Comparison of ENCODE assay signal across 13 cellular contexts in genomic region chr21:32572574-32573420, GRCh38. TPM values are rescaled to one million over a fixed set of nuclear protein-coding genes. Genes with fewer than 3 reads are reported as not detected.
A peak's percentile ranks its signal among the peaks of the same experiment; 100 is the strongest.
DNase-seq lines count a peak whose midpoint lies in the region; ATAC-seq, FAIRE-seq and TF ChIP-seq lines count a peak whose summit lies in the region.
"Had no signal": no experiment of that assay in that cellular context is flagged by ENCODE, and none has a peak within 500 bp of the region (broad histone marks: within the 10 kb centered on the region; RNA-seq: fewer than 3 reads in every experiment).

No MANE protein-coding gene starts in this region.

- ATAC-seq in HG03039 (IDR thresholded peaks at IDR 0.05; ENCODE audit: unreplicated experiment) (no peak), upper lobe of right lung (no peak)

- H3K79me2 ChIP-seq in OCI-LY7 (ENCODE audit: insufficient read depth, low read depth, low read length) (no peaks in the 10 kb centered on the region), keratinocyte (ENCODE audit: control insufficient read depth, insufficient read depth, low read length) (no peaks in the 10 kb centered on the region)

- H3K9ac ChIP-seq in BLaER1 treated with 17β-estradiol and CSF1 and Interleukin-3, amounts not matched to agents 10 nM and 100 nM, result no peak overlapping the region
- peak overlapping the region; percentile 71 for H3K9ac ChIP-seq in keratinocyte (ENCODE audit: control insufficient read depth, extremely low read depth, insufficient read depth, low read length)
- H3K9ac ChIP-seq: SK-N-SH had no signal

- 75 to 86% (median 84%) methylated on average over 22 to 25 of the region's 25 CpGs for WGBS in spleen, 5 donors

- no peak overlapping the region for H3K4me3 ChIP-seq in BLaER1 treated with 17β-estradiol and CSF1 and Interleukin-3, amounts not matched to agents 10 nM and 100 nM
- no peak overlapping the region for H3K4me3 ChIP-seq in OCI-LY7 (ENCODE audit: low read depth, low read length, poor library complexity, severe bottlenecking)
- peak overlapping the region; percentile 23 to 76 (median 66) for H3K4me3 ChIP-seq in keratinocyte (ENCODE audit: control insufficient read depth in 2 of 3, extremely low read depth in 1 of 3, insufficient read depth in 2 of 3, low read depth in 1 of 3, low read length in 3 of 3)
- H3K4me3 ChIP-seq in spleen, result no peak overlapping the region
- H3K4me3 ChIP-seq in upper lobe of right lung, result no peak overlapping the region

- H3K9me3 Mint-ChIP-seq in activated T-helper 1 cell treated with anti-CD3 and anti-CD28 coated beads, Interleukin-12 subunit alpha, Interleukin-12 subunit beta, Interleukin-2, Interleukin-4 antibody, amounts not matched to agents 30 ng/mL and 10 ng/mL and 1 ng/mL, durations not matched to agents 14 hours and 24 hours and 36 hours, result no peaks in the 10 kb centered on the region

- H3K27ac Mint-ChIP-seq in activated T-helper 1 cell treated with anti-CD3 and anti-CD28 coated beads, Interleukin-12 subunit alpha, Interleukin-12 subunit beta, Interleukin-2, Interleukin-4 antibody, amounts not matched to agents 30 ng/mL and 10 ng/mL and 1 ng/mL, durations not matched to agents 14 hours and 24 hours and 36 hours, result no peak overlapping the region

- peaks cover 0 to 11% (median 0%) of the 10 kb centered on the region in 11 experiments; a peak in 4 of 22 replicates for H3K9me3 ChIP-seq in BLaER1 treated with 17β-estradiol and CSF1 and Interleukin-3, amounts not matched to agents 10 nM and 100 nM (replicated peaks in 1 of 11)
- H3K9me3 ChIP-seq in OCI-LY7 (ENCODE audit: low read length) (no peaks in the 10 kb centered on the region), keratinocyte (ENCODE audit: control insufficient read depth, low read depth, low read length) (no peaks in the 10 kb centered on the region), spleen (no peaks in the 10 kb centered on the region), upper lobe of right lung (no peaks in the 10 kb centered on the region)

- no peaks in the 10 kb centered on the region for H3K9me2 ChIP-seq in OCI-LY7 (ENCODE audit: insufficient read depth, low read length)
- H3K9me2 ChIP-seq: SK-N-SH had no signal

- H2AFZ ChIP-seq in OCI-LY7 (ENCODE audit: low read length) (peak overlapping the region; percentile 67; the same call in 1 of the 2 replicates), keratinocyte (ENCODE audit: control insufficient read depth, low read length) (peak overlapping the region; percentile 98)

- peaks cover 0 to 3% (median 0%) of the 10 kb centered on the region in 11 experiments; a peak in 3 of 22 replicates for H3K36me3 ChIP-seq in BLaER1 treated with 17β-estradiol and CSF1 and Interleukin-3, amounts not matched to agents 10 nM and 100 nM
- H3K36me3 ChIP-seq in OCI-LY7 (ENCODE audit: insufficient read depth, low read length) (no peaks in the 10 kb centered on the region), keratinocyte (ENCODE audit: control insufficient read depth in 2 of 2, extremely low read depth in 1 of 2, insufficient read depth in 2 of 2, low read length in 2 of 2) (no peaks in the 10 kb centered on the region), spleen (no peaks in the 10 kb centered on the region), upper lobe of right lung (no peaks in the 10 kb centered on the region)

- peaks cover 0 to 5% (median 0%) of the 10 kb centered on the region in 11 experiments; a peak in 1 of 22 replicates for H4K20me1 ChIP-seq in BLaER1 treated with 17β-estradiol and CSF1 and Interleukin-3, amounts not matched to agents 10 nM and 100 nM
- H4K20me1 ChIP-seq in OCI-LY7 (ENCODE audit: insufficient read depth, low read length) (no peaks in the 10 kb centered on the region), keratinocyte (ENCODE audit: control insufficient read depth, extremely low read depth, insufficient read depth, low read length) (no peaks in the 10 kb centered on the region)

- H3K27ac ChIP-seq in BLaER1 treated with 17β-estradiol and CSF1 and Interleukin-3, amounts not matched to agents 10 nM and 100 nM, result no peak overlapping the region
- H3K27ac ChIP-seq in OCI-LY7 (ENCODE audit: low read depth, low read length, poor library complexity, severe bottlenecking), result no peak overlapping the region
- peak overlapping the region; percentile 75 for H3K27ac ChIP-seq in keratinocyte (ENCODE audit: control insufficient read depth, insufficient read depth, low read length)
- H3K27ac ChIP-seq in spleen, result no peak overlapping the region
- no peak overlapping the region for H3K27ac ChIP-seq in upper lobe of right lung
- H3K27ac ChIP-seq: HL-60, VCaP had no signal

- H3K4me3 Mint-ChIP-seq in activated T-helper 1 cell treated with anti-CD3 and anti-CD28 coated beads, Interleukin-12 subunit alpha, Interleukin-12 subunit beta, Interleukin-2, Interleukin-4 antibody, amounts not matched to agents 30 ng/mL and 10 ng/mL and 1 ng/mL, durations not matched to agents 14 hours and 24 hours and 36 hours, result no peak overlapping the region

- BruUV-seq in OCI-LY7 (replicated peaks; lab: Mats Ljungman, UMichigan), result no TSS peak

- dilution Hi-C loops in keratinocyte (cut with MboI; ENCODE audit: extremely low pct_ligation_motif_present, low sequenced_read_pairs), result no loop called here

- peaks cover 21% of the 10 kb centered on the region for H3K4me1 Mint-ChIP-seq in activated T-helper 1 cell treated with anti-CD3 and anti-CD28 coated beads, Interleukin-12 subunit alpha, Interleukin-12 subunit beta, Interleukin-2, Interleukin-4 antibody, amounts not matched to agents 30 ng/mL and 10 ng/mL and 1 ng/mL, durations not matched to agents 14 hours and 24 hours and 36 hours (ENCODE audit: low read depth)

- H3K4me1 ChIP-seq in BLaER1 treated with 17β-estradiol and CSF1 and Interleukin-3, amounts not matched to agents 10 nM and 100 nM, result peaks cover 10 to 45% (median 33%) of the 10 kb centered on the region in 10 experiments; a peak in 19 of 20 replicates
- peaks cover 17% of the 10 kb centered on the region for H3K4me1 ChIP-seq in OCI-LY7 (ENCODE audit: insufficient read depth, low read length, poor library complexity, severe bottlenecking)
- peaks cover 21% of the 10 kb centered on the region for H3K4me1 ChIP-seq in keratinocyte (ENCODE audit: control insufficient read depth, extremely low read depth, insufficient read depth, low read length)
- peaks cover 5 to 20% (median 13%) of the 10 kb centered on the region in 6 donors for H3K4me1 ChIP-seq in spleen
- peaks cover 7% of the 10 kb centered on the region for H3K4me1 ChIP-seq in upper lobe of right lung

- H3K36me3 Mint-ChIP-seq in activated T-helper 1 cell treated with anti-CD3 and anti-CD28 coated beads, Interleukin-12 subunit alpha, Interleukin-12 subunit beta, Interleukin-2, Interleukin-4 antibody, amounts not matched to agents 30 ng/mL and 10 ng/mL and 1 ng/mL, durations not matched to agents 14 hours and 24 hours and 36 hours (ENCODE audit: low read depth), result no peaks in the 10 kb centered on the region

- TF ChIP-seq POLR2A in spleen (IDR thresholded peaks at IDR 0.05), result no peak

- DNase-seq in NCI-H1105 (lab: John Stamatoyannopoulos, UW) (peak; percentile 64), OCI-LY7 (ENCODE audit: low spot score) (peak; percentile 44), keratinocyte (ENCODE audit: low read depth, low spot score) (peak; percentile 64), spleen (no peak), upper lobe of right lung (no peak)
- no peak for DNase-seq in activated T-helper 1 cell treated with anti-CD3 and anti-CD28 coated beads, Interleukin-12 subunit alpha, Interleukin-12 subunit beta, Interleukin-2, Interleukin-4 antibody, amounts not matched to agents 30 ng/mL and 10 ng/mL and 1 ng/mL, durations not matched to agents 14 hours and 24 hours and 36 hours (ENCODE audit: low spot score)
- DNase-seq: mesenchymal stem cell, SK-N-SH had no signal

- CTCF ChIA-PET in OCI-LY7 (lab: Charles Lee; ENCODE audit: unreplicated experiment), result no interaction called here

- POLR2A ChIA-PET in OCI-LY7 (lab: Charles Lee), result no interaction called here

- intact Hi-C loops in OCI-LY7 (cut with micrococcal nuclease; ENCODE audit: unreplicated experiment) (no loop called here), spleen (cut with DNase I; ENCODE audit: low total_unique reads) (loop anchor here (10.0 kb wide), 1 partner anchor 168 kb away; no protein-coding TSS in a partner anchor), upper lobe of right lung (cut with DNase I) (loop anchor here (10.0 kb wide), 1 partner anchor 168 kb away; no protein-coding TSS in a partner anchor)
- intact Hi-C loops in activated T-helper 1 cell treated with anti-CD3 and anti-CD28 coated beads, Interleukin-12 subunit alpha, Interleukin-12 subunit beta, Interleukin-2, Interleukin-4 antibody, amounts not matched to agents 30 ng/mL and 10 ng/mL and 1 ng/mL, durations not matched to agents 14 hours and 24 hours and 36 hours (cut with micrococcal nuclease), result no loop called here

- 0 out of 22 replicates have a peak, but pooled peaks cover 0 to under 1% (median 0%) of the 10 kb centered on the region in 11 experiments for H3K27me3 ChIP-seq in BLaER1 treated with 17β-estradiol and CSF1 and Interleukin-3, amounts not matched to agents 10 nM and 100 nM
- H3K27me3 ChIP-seq in keratinocyte (ENCODE audit: control insufficient read depth, extremely low read depth, insufficient read depth, low read length) (no peaks in the 10 kb centered on the region), spleen (replicated peaks in 1 of 7) (peaks cover 0 to 5% (median 0%) of the 10 kb centered on the region in 7 donors), upper lobe of right lung (no peaks in the 10 kb centered on the region)

- H3K4me2 ChIP-seq in BLaER1 treated with 17β-estradiol and CSF1 and Interleukin-3, amounts not matched to agents 10 nM and 100 nM, result peak overlapping the region in 10 of 11 experiments; percentile 10 to 55 (median 34); a peak in 16 of 22 replicates
- H3K4me2 ChIP-seq in OCI-LY7 (ENCODE audit: low read length), result 0 out of 2 replicates have a peak overlapping the region, but pooled peaks have one; percentile 33
- H3K4me2 ChIP-seq in keratinocyte (ENCODE audit: control insufficient read depth, extremely low read depth, insufficient read depth, low read depth, low read length), result peak overlapping the region; percentile 96
- H3K4me2 ChIP-seq: SK-N-SH had no signal

- H3K9me1 ChIP-seq in keratinocyte (ENCODE audit: control insufficient read depth, extremely low read depth, insufficient read depth, low read length), result no peaks in the 10 kb centered on the region

- H3K27me3 Mint-ChIP-seq in activated T-helper 1 cell treated with anti-CD3 and anti-CD28 coated beads, Interleukin-12 subunit alpha, Interleukin-12 subunit beta, Interleukin-2, Interleukin-4 antibody, amounts not matched to agents 30 ng/mL and 10 ng/mL and 1 ng/mL, durations not matched to agents 14 hours and 24 hours and 36 hours (ENCODE audit: insufficient read depth), result peaks cover 2% of the 10 kb centered on the region

- no peak for TF ChIP-seq CTCF in OCI-LY7 (conservative IDR thresholded peaks at IDR 0.05; ENCODE audit: low read length)
- TF ChIP-seq CTCF in keratinocyte (optimal IDR thresholded peaks at IDR 0.05 in 1 of 3, IDR thresholded peaks at IDR 0.05 in 1 of 3, conservative IDR thresholded peaks at IDR 0.05 in 1 of 3; ENCODE audit: extremely low read depth in 1 of 3, insufficient read depth in 2 of 3, low read length in 3 of 3), result no peak
- TF ChIP-seq CTCF in spleen (IDR thresholded peaks at IDR 0.05 in 8 of 11, conservative IDR thresholded peaks at IDR 0.05 in 3 of 11), result no peak
- TF ChIP-seq CTCF in upper lobe of right lung (IDR thresholded peaks at IDR 0.05), result no peak

- peak; percentile 78 for FAIRE-seq in keratinocyte (lab: Jason Lieb, UNC)
- FAIRE-seq: H1 had no signal

RNA-seq across cellular contexts. Expression of gene TCP10L, which starts 12.5 kb away (rescaled TPM):
- total RNA-seq in OCI-LY7 (2014; rRNA removed; shearing (Covaris generic)), result 2.0 and 3.9 TPM in 2 replicates
- total RNA-seq in OCI-LY7 (2022), result 0.63 and 1.2 TPM in 2 replicates
- polyA plus RNA-seq in keratinocyte, result 0.11 to 0.27 TPM (median 0.25 TPM) in 3 replicates
- polyA plus RNA-seq in keratinocyte (2011; ENCODE audit: low read depth), result 1.3 TPM
- polyA plus RNA-seq in keratinocyte (2011; cell fraction: cytosol; rRNA removed), result 0.23 and 0.24 TPM in 2 replicates
- 0.41 and 0.50 TPM in 2 replicates for polyA plus RNA-seq in keratinocyte (2011; cell fraction: nucleus; rRNA removed)
- 2.7 TPM in 1 of 2 replicates, not detected in the other for polyA plus RNA-seq in keratinocyte (2012; ENCODE audit: low replicate concordance)
- polyA minus RNA-seq in keratinocyte, result 0.36 TPM in 1 of 3 replicates, not detected in the others
- polyA minus RNA-seq in keratinocyte (2011; cell fraction: cytosol; rRNA and poly(A)+ RNA removed), result not detected
- polyA minus RNA-seq in keratinocyte (2011; cell fraction: nucleus; rRNA and poly(A)+ RNA removed), result not detected in 2 replicates
- 1 to 10 TPM in 2 of 7 donors, under 1 TPM in 3, not detected in 2; 0.42 to 1.6 (median 0.70) TPM for total RNA-seq in spleen
- polyA plus RNA-seq in spleen, result 1 to 10 TPM in 1 of 3 donors, under 1 TPM in 2; 0.49 to 1.1 (median 0.58) TPM
- 0.78 TPM for total RNA-seq in upper lobe of right lung
- total RNA-seq in activated T-helper 1 cell treated with anti-CD3 and anti-CD28 coated beads, Interleukin-12 subunit alpha, Interleukin-12 subunit beta, Interleukin-2, Interleukin-4 antibody, amounts not matched to agents 30 ng/mL and 10 ng/mL and 1 ng/mL, durations not matched to agents 14 hours and 24 hours and 36 hours, result 0.59 and 0.93 TPM in 2 replicates

RNA-seq across cellular contexts. Expression of gene CFAP298, which starts 39.4 kb away (rescaled TPM):
- total RNA-seq in OCI-LY7 (2014; rRNA removed; shearing (Covaris generic)), result 43.6 and 56.0 TPM in 2 replicates
- total RNA-seq in OCI-LY7 (2022) (49.4 and 64.2 TPM in 2 replicates), spleen (10 to 100 TPM; 22.4 to 30.4 (median 27.0) TPM), upper lobe of right lung (30.7 TPM)
- polyA plus RNA-seq in keratinocyte (19.2 to 47.2 TPM (median 37.0 TPM) in 3 replicates), spleen (10 to 100 TPM; 28.7 to 34.6 (median 32.3) TPM)
- 32.1 TPM for polyA plus RNA-seq in keratinocyte (2011; ENCODE audit: low read depth)
- 30.2 and 31.4 TPM in 2 replicates for polyA plus RNA-seq in keratinocyte (2011; cell fraction: cytosol; rRNA removed)
- 32.8 and 42.4 TPM in 2 replicates for polyA plus RNA-seq in keratinocyte (2011; cell fraction: nucleus; rRNA removed)
- polyA plus RNA-seq in keratinocyte (2012; ENCODE audit: low replicate concordance), result 34.6 and 42.1 TPM in 2 replicates
- polyA minus RNA-seq in keratinocyte, result 2.8 to 6.3 TPM (median 2.9 TPM) in 3 replicates
- 15.0 TPM for polyA minus RNA-seq in keratinocyte (2011; cell fraction: cytosol; rRNA and poly(A)+ RNA removed)
- polyA minus RNA-seq in keratinocyte (2011; cell fraction: nucleus; rRNA and poly(A)+ RNA removed), result 8.2 and 8.8 TPM in 2 replicates
- 52.9 and 54.6 TPM in 2 replicates for total RNA-seq in activated T-helper 1 cell treated with anti-CD3 and anti-CD28 coated beads, Interleukin-12 subunit alpha, Interleukin-12 subunit beta, Interleukin-2, Interleukin-4 antibody, amounts not matched to agents 30 ng/mL and 10 ng/mL and 1 ng/mL, durations not matched to agents 14 hours and 24 hours and 36 hours

Comparison
In these comparisons a context has a peak if more than half of its experiments do, and no peak if none do; other contexts are left out.
1. H3K4me2 ChIP-seq: peak in every context shown above with its lines; median percentile 96 in keratinocyte; 34 in BLaER1 treated with 17β-estradiol and CSF1 and Interleukin-3, amounts not matched to agents 10 nM and 100 nM; 33 in OCI-LY7.
2. H3K4me3 ChIP-seq: peak in keratinocyte (3 of 3); none in BLaER1 treated with 17β-estradiol and CSF1 and Interleukin-3, amounts not matched to agents 10 nM and 100 nM (0 of 10), OCI-LY7 (single experiment), spleen (0 of 8) and upper lobe of right lung (single experiment).
3. DNase-seq: peak in NCI-H1105 (single experiment), OCI-LY7 (single experiment) and keratinocyte (single experiment); none in spleen (single experiment), upper lobe of right lung (single experiment) and activated T-helper 1 cell treated with anti-CD3 and anti-CD28 coated beads, Interleukin-12 subunit alpha, Interleukin-12 subunit beta, Interleukin-2, Interleukin-4 antibody, amounts not matched to agents 30 ng/mL and 10 ng/mL and 1 ng/mL, durations not matched to agents 14 hours and 24 hours and 36 hours (single experiment).
4. intact Hi-C loops: an anchor here in spleen (10.0 kb wide) and upper lobe of right lung (10.0 kb wide); none called in OCI-LY7 and activated T-helper 1 cell treated with anti-CD3 and anti-CD28 coated beads, Interleukin-12 subunit alpha, Interleukin-12 subunit beta, Interleukin-2, Interleukin-4 antibody, amounts not matched to agents 30 ng/mL and 10 ng/mL and 1 ng/mL, durations not matched to agents 14 hours and 24 hours and 36 hours.